Comparison of ENCODE assay signal across 19 cellular contexts in the genomic region with DNA sequence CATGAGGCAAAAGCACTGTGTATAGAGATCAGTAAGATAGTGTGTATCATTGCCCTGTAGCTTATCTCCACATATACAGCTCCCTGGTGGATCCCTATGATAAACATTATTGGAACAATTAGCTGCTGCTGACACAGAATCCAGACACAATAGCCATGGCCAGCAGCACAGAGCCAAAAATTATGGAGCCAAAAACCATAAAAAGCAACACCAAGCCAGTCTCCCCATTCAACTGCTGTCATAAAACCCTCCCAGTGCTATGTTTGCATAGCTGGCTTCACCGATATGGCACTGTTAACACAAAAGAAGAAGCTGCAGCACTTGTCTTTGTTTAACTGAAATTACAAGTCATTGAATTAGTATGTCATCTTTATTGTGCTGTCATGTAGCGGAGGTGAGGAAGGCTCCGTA.
DNase-seq lines count a peak whose midpoint lies in the region; ATAC-seq and TF ChIP-seq lines count a peak whose summit lies in the region.
"Had no signal": no experiment of that assay in that cellular context is flagged by ENCODE, and none has a peak within 500 bp of the region (broad histone marks: within the 10 kb centered on the region; RNA-seq: fewer than 3 reads in every experiment).

No MANE protein-coding gene starts in this region.

- TF ChIP-seq CTCF in MCF 10A (IDR thresholded peaks at IDR 0.05; ENCODE audit: unreplicated experiment), result no peak
- TF ChIP-seq CTCF in GM20000 (IDR thresholded peaks at IDR 0.05; ENCODE audit: extremely low read depth, missing control alignments), result no peak

- H3K27me3 Mint-ChIP-seq in MCF 10A (ENCODE audit: insufficient read depth, unreplicated experiment), result peaks cover 69% of the 10 kb centered on the region
- H3K27me3 Mint-ChIP-seq: stimulated activated naive CD8-positive, alpha-beta T cell treated with anti-CD3 and anti-CD28 coated beads, Interleukin-15, amount 100 ng/mL, for 72 hours had no signal

- H3K36me3 ChIP-seq in HAP-1 (replicated peaks), result no peaks in the 10 kb centered on the region
- H3K36me3 ChIP-seq in iPS-18a (ENCODE audit: control insufficient read depth, low read depth, low read length), result no peaks in the 10 kb centered on the region
- H3K36me3 ChIP-seq: Peyer's patch had no signal

- H3K27me3 ChIP-seq in HAP-1 (ENCODE audit: low read depth), result no peaks in the 10 kb centered on the region
- no peaks in the 10 kb centered on the region for H3K27me3 ChIP-seq in iPS-18a (ENCODE audit: control insufficient read depth, insufficient read depth, low read length)
- H3K27me3 ChIP-seq: Peyer's patch had no signal

- no peaks in the 10 kb centered on the region for H3K36me3 Mint-ChIP-seq in MCF 10A (ENCODE audit: insufficient read depth, unreplicated experiment)

- no TSS peak for BruUV-seq in MCF 10A (replicated peaks; lab: Mats Ljungman, UMichigan)

- H3K4me1 Mint-ChIP-seq in MCF 10A (ENCODE audit: insufficient read depth, unreplicated experiment), result no peaks in the 10 kb centered on the region
- H3K4me1 Mint-ChIP-seq: stimulated activated naive CD8-positive, alpha-beta T cell treated with anti-CD3 and anti-CD28 coated beads, Interleukin-15, amount 100 ng/mL, for 72 hours had no signal

- H3K27ac Mint-ChIP-seq in MCF 10A (ENCODE audit: low read depth, unreplicated experiment), result no peak overlapping the region
- H3K27ac Mint-ChIP-seq: stimulated activated naive CD8-positive, alpha-beta T cell treated with anti-CD3 and anti-CD28 coated beads, Interleukin-15, amount 100 ng/mL, for 72 hours had no signal

- POLR2A ChIA-PET in MCF 10A (lab: Yijun Ruan, JAX), result interaction anchor here (0.6 kb wide), 2 partner anchors 51 to 1396 kb away, joined by 3 to 5 read pairs; no protein-coding TSS in a partner anchor

- no peaks in the 10 kb centered on the region for H3K9me3 Mint-ChIP-seq in MCF 10A (ENCODE audit: unreplicated experiment)

- H3K9me3 ChIP-seq in HAP-1, result no peaks in the 10 kb centered on the region
- H3K9me3 ChIP-seq in iPS-18a (ENCODE audit: control insufficient read depth, low read depth, low read length), result no peaks in the 10 kb centered on the region
- H3K9me3 ChIP-seq: Peyer's patch had no signal

- intact Hi-C loops in MCF 10A (cut with micrococcal nuclease), result no loop called here

- H3K4me3 Mint-ChIP-seq in MCF 10A (ENCODE audit: unreplicated experiment), result no peak overlapping the region
- H3K4me3 Mint-ChIP-seq: stimulated activated naive CD8-positive, alpha-beta T cell treated with anti-CD3 and anti-CD28 coated beads, Interleukin-15, amount 100 ng/mL, for 72 hours had no signal

- DNase-seq in HAP-1 (ENCODE audit: low spot score in 2 of 2), result peak; percentile 46 to 54
- peak; percentile 90 for DNase-seq in NCI-H2029 (lab: John Stamatoyannopoulos, UW)
- DNase-seq in NCI-H774 (lab: John Stamatoyannopoulos, UW), result peak; percentile 50
- no peak for DNase-seq in AML-193 (lab: John Stamatoyannopoulos, UW)
- DNase-seq in MCF 10A (ENCODE audit: unreplicated experiment), result no peak
- no peak for DNase-seq in GM20000 (ENCODE audit: low spot score)
- DNase-seq: activated CD8-positive, alpha-beta memory T cell treated with anti-CD3 and anti-CD28 coated beads for 24 hours; amniotic stem cell; Calu3; foreskin melanocyte; NCI-H226; Peyer's patch; stimulated activated CD4-positive, alpha-beta T cell treated with anti-CD3 and anti-CD28 coated beads, Interleukin-15, amount 100 ng/mL, for 24 hours; stimulated activated naive CD8-positive, alpha-beta T cell treated with anti-CD3 and anti-CD28 coated beads, Interleukin-15, amount 100 ng/mL, for 72 hours; SW 1271 had no signal

- peaks cover 13% of the 10 kb centered on the region for H3K4me1 ChIP-seq in HAP-1
- peaks cover 19% of the 10 kb centered on the region for H3K4me1 ChIP-seq in iPS-18a (ENCODE audit: control insufficient read depth, low read depth, low read length)
- H3K4me1 ChIP-seq: Peyer's patch had no signal

- H3K27ac ChIP-seq in iPS-18a (ENCODE audit: low read length), result peak overlapping the region; percentile 43
- H3K27ac ChIP-seq: HL-60, Peyer's patch, VCaP had no signal

- no peak overlapping the region for H3K4me3 ChIP-seq in HAP-1
- peak overlapping the region; percentile 19 for H3K4me3 ChIP-seq in iPS-18a (ENCODE audit: low read length)
- H3K4me3 ChIP-seq: Peyer's patch had no signal

- CTCF ChIA-PET in MCF 10A (lab: Yijun Ruan, JAX), result interaction anchor here (0.6 kb wide), 1 partner anchor 78 kb away, joined by 4 read pairs; no protein-coding TSS in a partner anchor

- in situ Hi-C loops in HAP-1 (cut with MboI; ENCODE audit: low sequenced_read_pairs), result no loop called here

- ATAC-seq in GM18907 (IDR thresholded peaks at IDR 0.05; ENCODE audit: unreplicated experiment), result no peak
- ATAC-seq: stimulated activated naive CD8-positive, alpha-beta T cell treated with anti-CD3 and anti-CD28 coated beads, Interleukin-15, amount 100 ng/mL, for 72 hours had no signal

- peak overlapping the region; percentile 31 for H3K9ac ChIP-seq in iPS-18a (ENCODE audit: low read length)

Comparison
In these comparisons a context has a peak if more than half of its experiments do, and no peak if none do; other contexts are left out.
1. DNase-seq: peak in HAP-1 (2 of 2), NCI-H2029 (single experiment) and NCI-H774 (single experiment); none in AML-193 (0 of 2), MCF 10A (single experiment) and GM20000 (single experiment).